In the genomic region with DNA sequence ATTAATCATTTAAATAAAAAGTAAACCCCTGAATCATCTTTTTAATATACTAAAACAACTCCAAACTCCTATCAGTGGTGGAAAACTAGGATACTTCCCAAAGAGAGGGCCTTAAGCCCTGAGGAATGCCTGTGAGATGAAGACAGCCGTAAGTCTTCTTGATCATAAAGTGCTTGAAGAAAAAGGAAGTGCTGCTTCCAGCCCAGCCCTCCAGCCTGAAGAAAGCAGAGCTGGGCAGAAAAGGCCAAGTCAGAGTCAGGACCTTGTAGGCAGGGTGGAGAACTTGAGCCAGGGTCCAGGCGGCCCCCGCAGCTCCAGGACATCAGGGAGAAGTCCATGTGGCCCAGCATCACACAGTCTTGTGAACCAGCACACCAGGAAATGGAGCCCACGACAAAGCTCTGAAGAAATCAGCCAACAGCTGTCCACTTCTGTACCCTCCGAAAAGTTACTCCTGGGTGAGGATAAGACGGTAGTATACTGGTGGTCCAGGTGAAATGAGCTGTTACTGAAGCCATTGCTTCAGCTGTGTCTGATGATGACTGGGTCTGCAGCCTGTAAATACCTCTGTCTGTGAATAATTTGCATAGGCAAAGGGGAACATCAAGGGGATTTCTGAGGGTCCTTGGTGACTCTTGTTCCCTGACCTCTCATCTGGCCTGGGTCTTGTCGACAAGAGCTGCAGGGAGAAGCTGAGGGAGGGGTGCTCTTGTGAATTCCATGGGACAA, we compare ENCODE assay signal across 16 cellular contexts. TPM values are rescaled to one million over a fixed set of nuclear protein-coding genes. Genes with fewer than 3 reads are reported as not detected.
DNase-seq lines count a peak whose midpoint lies in the region; ATAC-seq, FAIRE-seq and TF ChIP-seq lines count a peak whose summit lies in the region.
"Had no signal": no experiment of that assay in that cellular context is flagged by ENCODE, and none has a peak within 500 bp of the region (broad histone marks: within the 10 kb centered on the region; RNA-seq: fewer than 3 reads in every experiment).

No MANE protein-coding gene starts in this region.

- H3K9ac ChIP-seq in kidney (ENCODE audit: low read length in 2 of 2): no peak overlapping the region

- FAIRE-seq in kidney (lab: Jason Lieb, UNC): peak; percentile 13
- FAIRE-seq: endothelial cell of umbilical vein had no signal

- intact Hi-C loops in kidney (cut with DNase I): no loop called here

- H3K4me1 ChIP-seq in kidney (ENCODE audit: control insufficient read depth in 1 of 2, insufficient read depth in 1 of 2, low read depth in 1 of 2, low read length in 2 of 2): peaks cover 4 to 5% of the 10 kb centered on the region in 2 donors
- H3K4me1 ChIP-seq: gastrocnemius medialis had no signal

- no peaks in the 10 kb centered on the region for H3K36me3 ChIP-seq in kidney (ENCODE audit: control insufficient read depth in 1 of 2, insufficient read depth in 2 of 2, low read length in 2 of 2)
- H3K36me3 ChIP-seq: gastrocnemius medialis had no signal

- no peak overlapping the region for H3K4me3 ChIP-seq in kidney (ENCODE audit: low read length in 2 of 2)
- H3K4me3 ChIP-seq: gastrocnemius medialis had no signal

- no peak for TF ChIP-seq CTCF in kidney (IDR thresholded peaks at IDR 0.05; ENCODE audit: borderline replicate concordance, extremely low read depth, insufficient read depth)

- peak; percentile 39 for TF ChIP-seq POLR2A in GM19193 (IDR thresholded peaks at IDR 0.05; ENCODE audit: extremely low read depth, insufficient read depth, insufficient read length)

- no peak overlapping the region for H3K27ac ChIP-seq in kidney (ENCODE audit: low read depth in 2 of 2, low read length in 2 of 2)
- H3K27ac ChIP-seq: gastrocnemius medialis had no signal

- no peaks in the 10 kb centered on the region for H3K9me3 ChIP-seq in kidney (ENCODE audit: control insufficient read depth in 1 of 2, low read length in 2 of 2)
- H3K9me3 ChIP-seq: gastrocnemius medialis had no signal

- ATAC-seq in HG02798 (IDR thresholded peaks at IDR 0.05; ENCODE audit: poor library complexity, unreplicated experiment) (no peak), GM19397 (IDR thresholded peaks at IDR 0.05; ENCODE audit: unreplicated experiment) (no peak)
- ATAC-seq: gastrocnemius medialis, PC-3 had no signal

- DNase-seq in AML-193 (lab: John Stamatoyannopoulos, UW) (peak; percentile 22 to 25), NOMO-1 treated with DMSO at 0.1 percent for 48 hours (lab: John Stamatoyannopoulos, UW; ENCODE audit: unreplicated experiment) (peak; percentile 79), kidney (no peak), putamen (ENCODE audit: low spot score) (no peak)
- no peak for DNase-seq in activated CD4-positive, alpha-beta T cell treated with anti-CD3 and anti-CD28 coated beads, Interleukin-2, amount 50 U/mL, for 4 hours
- DNase-seq: ACHN; activated effector memory CD4-positive, alpha-beta T cell treated with Interleukin-2 at 50 U/mL for 16 hours; gastrocnemius medialis; NCI-H1694 treated with DMSO at 0.1 percent for 48 hours; NCI-H446; nucleus accumbens; PC-3 had no signal

RNA-seq across cellular contexts. Expression of gene CRYL1, which starts 18.7 kb away (rescaled TPM):
- total RNA-seq in kidney: 130 TPM
- polyA plus RNA-seq in kidney (ENCODE audit: insufficient read depth, low read depth, low replicate concordance): 462 TPM

RNA-seq across cellular contexts. Expression of gene IFT88, which starts 22.6 kb away (rescaled TPM):
- total RNA-seq in kidney: 30.3 TPM
- 20.2 TPM for polyA plus RNA-seq in kidney (ENCODE audit: insufficient read depth, low read depth, low replicate concordance)

Comparison
In these comparisons a context has a peak if more than half of its experiments do, and no peak if none do; other contexts are left out.
1. DNase-seq: peak in AML-193 (2 of 2) and NOMO-1 treated with DMSO at 0.1 percent for 48 hours (single experiment); none in kidney (single experiment), activated CD4-positive, alpha-beta T cell treated with anti-CD3 and anti-CD28 coated beads, Interleukin-2, amount 50 U/mL, for 4 hours (0 of 2) and putamen (single experiment).